ENCODE assay signal across 1 cellular context in the genomic region with DNA sequence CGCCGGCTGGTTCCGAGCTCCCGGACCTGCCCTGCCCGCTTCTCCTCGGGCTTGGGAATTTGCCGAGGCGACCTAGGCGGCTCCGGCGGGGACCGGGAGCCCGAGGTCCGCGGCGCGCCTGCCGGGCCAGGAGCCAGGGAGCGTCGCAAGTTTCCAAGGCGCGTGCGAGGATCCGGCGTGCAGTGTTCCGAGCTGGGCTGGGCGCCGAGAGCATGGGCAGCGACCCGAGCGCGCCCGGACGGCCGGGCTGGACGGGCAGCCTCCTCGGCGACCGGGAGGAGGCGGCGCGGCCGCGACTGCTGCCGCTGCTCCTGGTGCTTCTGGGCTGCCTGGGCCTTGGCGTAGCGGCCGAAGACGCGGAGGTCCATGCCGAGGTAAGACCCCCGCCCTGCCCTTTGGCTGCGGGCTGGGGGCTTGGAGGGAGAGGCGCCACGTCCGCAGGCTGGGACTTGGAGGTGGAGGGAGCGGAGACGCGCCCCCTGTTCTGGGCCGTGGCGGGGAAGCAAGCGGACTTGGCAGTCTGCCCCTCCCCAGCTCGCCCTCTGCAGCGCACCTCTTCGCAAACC.
TF ChIP-seq lines count a peak whose summit lies in the region.

No MANE protein-coding gene starts in this region.

TF ChIP-seq in HepG2, 621 proteins besides CTCF, POLR2A, EP300 and RAD21 (continued from another document and continues in another):
- TF ChIP-seq, protein P1, sequence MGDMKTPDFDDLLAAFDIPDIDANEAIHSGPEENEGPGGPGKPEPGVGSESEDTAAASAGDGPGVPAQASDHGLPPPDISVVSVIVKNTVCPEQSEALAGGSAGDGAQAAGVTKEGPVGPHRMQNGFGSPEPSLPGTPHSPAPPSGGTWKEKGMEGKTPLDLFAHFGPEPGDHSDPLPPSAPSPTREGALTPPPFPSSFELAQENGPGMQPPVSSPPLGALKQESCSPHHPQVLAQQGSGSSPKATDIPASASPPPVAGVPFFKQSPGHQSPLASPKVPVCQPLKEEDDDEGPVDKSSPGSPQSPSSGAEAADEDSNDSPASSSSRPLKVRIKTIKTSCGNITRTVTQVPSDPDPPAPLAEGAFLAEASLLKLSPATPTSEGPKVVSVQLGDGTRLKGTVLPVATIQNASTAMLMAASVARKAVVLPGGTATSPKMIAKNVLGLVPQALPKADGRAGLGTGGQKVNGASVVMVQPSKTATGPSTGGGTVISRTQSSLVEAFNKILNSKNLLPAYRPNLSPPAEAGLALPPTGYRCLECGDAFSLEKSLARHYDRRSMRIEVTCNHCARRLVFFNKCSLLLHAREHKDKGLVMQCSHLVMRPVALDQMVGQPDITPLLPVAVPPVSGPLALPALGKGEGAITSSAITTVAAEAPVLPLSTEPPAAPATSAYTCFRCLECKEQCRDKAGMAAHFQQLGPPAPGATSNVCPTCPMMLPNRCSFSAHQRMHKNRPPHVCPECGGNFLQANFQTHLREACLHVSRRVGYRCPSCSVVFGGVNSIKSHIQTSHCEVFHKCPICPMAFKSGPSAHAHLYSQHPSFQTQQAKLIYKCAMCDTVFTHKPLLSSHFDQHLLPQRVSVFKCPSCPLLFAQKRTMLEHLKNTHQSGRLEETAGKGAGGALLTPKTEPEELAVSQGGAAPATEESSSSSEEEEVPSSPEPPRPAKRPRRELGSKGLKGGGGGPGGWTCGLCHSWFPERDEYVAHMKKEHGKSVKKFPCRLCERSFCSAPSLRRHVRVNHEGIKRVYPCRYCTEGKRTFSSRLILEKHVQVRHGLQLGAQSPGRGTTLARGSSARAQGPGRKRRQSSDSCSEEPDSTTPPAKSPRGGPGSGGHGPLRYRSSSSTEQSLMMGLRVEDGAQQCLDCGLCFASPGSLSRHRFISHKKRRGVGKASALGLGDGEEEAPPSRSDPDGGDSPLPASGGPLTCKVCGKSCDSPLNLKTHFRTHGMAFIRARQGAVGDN (CRISPR knock-in tag; IDR thresholded peaks at IDR 0.05): peak; percentile 48; the same call in 1 of the 2 replicates
- TF ChIP-seq TOPORS (CRISPR knock-in tag; IDR thresholded peaks at IDR 0.05) (peak; percentile 27; the same call in 1 of the 2 replicates), ZNF274 (CRISPR knock-in tag; IDR thresholded peaks at IDR 0.05) (0 out of 2 replicates have a peak, but pooled peaks have one; percentile 18), MYNN (CRISPR knock-in tag; IDR thresholded peaks at IDR 0.05; ENCODE audit: low read depth) (no peak), ZNF556 (CRISPR knock-in tag; IDR thresholded peaks at IDR 0.05; ENCODE audit: borderline replicate concordance) (peak; percentile 45; the same call in 1 of the 2 replicates), FOXO1 (CRISPR knock-in tag; IDR thresholded peaks at IDR 0.05) (0 out of 2 replicates have a peak, but pooled peaks have one; percentile 11), ZNF619 (CRISPR knock-in tag; IDR thresholded peaks at IDR 0.05) (0 out of 2 replicates have a peak, but pooled peaks have one; percentile 50), ZMAT3 (CRISPR knock-in tag; conservative IDR thresholded peaks at IDR 0.05) (0 out of 2 replicates have a peak, but pooled peaks have one; percentile 5), ELF3 (CRISPR knock-in tag; IDR thresholded peaks at IDR 0.05) (0 out of 2 replicates have a peak, but pooled peaks have one; percentile 1), ZFX (CRISPR knock-in tag; IDR thresholded peaks at IDR 0.05; ENCODE audit: low read depth) (peak; percentile 68), ARNTL (CRISPR knock-in tag; IDR thresholded peaks at IDR 0.05) (0 out of 2 replicates have a peak, but pooled peaks have one; percentile 26), FIP1L1 (IDR thresholded peaks at IDR 0.05; ENCODE audit: borderline replicate concordance, insufficient read depth, low read depth, low read length) (no peak), ZNF367 (CRISPR knock-in tag; IDR thresholded peaks at IDR 0.05; ENCODE audit: borderline replicate concordance) (no peak), CCDC6 (CRISPR knock-in tag; IDR thresholded peaks at IDR 0.05) (no peak), BORCS8-MEF2B (CRISPR knock-in tag; IDR thresholded peaks at IDR 0.05) (peak; percentile 56; the same call in 1 of the 2 replicates), ZNF24 (IDR thresholded peaks at IDR 0.05) (no peak), TMF1 (CRISPR knock-in tag; IDR thresholded peaks at IDR 0.05; ENCODE audit: low read depth) (peak; percentile 56), TBX3 (IDR thresholded peaks at IDR 0.05; ENCODE audit: borderline replicate concordance) (no peak), KDM5B (CRISPR knock-in tag; IDR thresholded peaks at IDR 0.05; ENCODE audit: borderline replicate concordance) (peak; percentile 12; the same call in 1 of the 2 replicates), ZNF44 (CRISPR knock-in tag; IDR thresholded peaks at IDR 0.05) (no peak), ZNF703 (CRISPR knock-in tag; IDR thresholded peaks at IDR 0.05; ENCODE audit: borderline replicate concordance) (0 out of 2 replicates have a peak, but pooled peaks have one; percentile 14), KLF6 (CRISPR knock-in tag; IDR thresholded peaks at IDR 0.05) (peak; percentile 30; the same call in 1 of the 2 replicates), CHCHD3 (CRISPR knock-in tag; IDR thresholded peaks at IDR 0.05) (peak; percentile 39; the same call in 1 of the 2 replicates), HMGA1 (CRISPR knock-in tag; conservative IDR thresholded peaks at IDR 0.05) (no peak), JDP2 (CRISPR knock-in tag; IDR thresholded peaks at IDR 0.05; ENCODE audit: borderline replicate concordance) (0 out of 2 replicates have a peak, but pooled peaks have one; percentile 2), NCOA1 (CRISPR knock-in tag; IDR thresholded peaks at IDR 0.05) (no peak)
- TF ChIP-seq, protein P2, sequence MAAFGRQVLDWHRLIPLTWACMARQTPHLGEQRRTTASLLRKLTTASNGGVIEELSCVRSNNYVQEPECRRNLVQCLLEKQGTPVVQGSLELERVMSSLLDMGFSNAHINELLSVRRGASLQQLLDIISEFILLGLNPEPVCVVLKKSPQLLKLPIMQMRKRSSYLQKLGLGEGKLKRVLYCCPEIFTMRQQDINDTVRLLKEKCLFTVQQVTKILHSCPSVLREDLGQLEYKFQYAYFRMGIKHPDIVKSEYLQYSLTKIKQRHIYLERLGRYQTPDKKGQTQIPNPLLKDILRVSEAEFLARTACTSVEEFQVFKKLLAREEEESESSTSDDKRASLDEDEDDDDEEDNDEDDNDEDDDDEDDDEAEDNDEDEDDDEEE (CRISPR knock-in tag; IDR thresholded peaks at IDR 0.05): 0 out of 2 replicates have a peak, but pooled peaks have one; percentile 12
- TF ChIP-seq, protein P3, sequence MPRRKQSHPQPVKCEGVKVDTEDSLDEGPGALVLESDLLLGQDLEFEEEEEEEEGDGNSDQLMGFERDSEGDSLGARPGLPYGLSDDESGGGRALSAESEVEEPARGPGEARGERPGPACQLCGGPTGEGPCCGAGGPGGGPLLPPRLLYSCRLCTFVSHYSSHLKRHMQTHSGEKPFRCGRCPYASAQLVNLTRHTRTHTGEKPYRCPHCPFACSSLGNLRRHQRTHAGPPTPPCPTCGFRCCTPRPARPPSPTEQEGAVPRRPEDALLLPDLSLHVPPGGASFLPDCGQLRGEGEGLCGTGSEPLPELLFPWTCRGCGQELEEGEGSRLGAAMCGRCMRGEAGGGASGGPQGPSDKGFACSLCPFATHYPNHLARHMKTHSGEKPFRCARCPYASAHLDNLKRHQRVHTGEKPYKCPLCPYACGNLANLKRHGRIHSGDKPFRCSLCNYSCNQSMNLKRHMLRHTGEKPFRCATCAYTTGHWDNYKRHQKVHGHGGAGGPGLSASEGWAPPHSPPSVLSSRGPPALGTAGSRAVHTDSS (CRISPR knock-in tag; conservative IDR thresholded peaks at IDR 0.05): peak; percentile 36; the same call in 1 of the 2 replicates
- TF ChIP-seq, protein P4, sequence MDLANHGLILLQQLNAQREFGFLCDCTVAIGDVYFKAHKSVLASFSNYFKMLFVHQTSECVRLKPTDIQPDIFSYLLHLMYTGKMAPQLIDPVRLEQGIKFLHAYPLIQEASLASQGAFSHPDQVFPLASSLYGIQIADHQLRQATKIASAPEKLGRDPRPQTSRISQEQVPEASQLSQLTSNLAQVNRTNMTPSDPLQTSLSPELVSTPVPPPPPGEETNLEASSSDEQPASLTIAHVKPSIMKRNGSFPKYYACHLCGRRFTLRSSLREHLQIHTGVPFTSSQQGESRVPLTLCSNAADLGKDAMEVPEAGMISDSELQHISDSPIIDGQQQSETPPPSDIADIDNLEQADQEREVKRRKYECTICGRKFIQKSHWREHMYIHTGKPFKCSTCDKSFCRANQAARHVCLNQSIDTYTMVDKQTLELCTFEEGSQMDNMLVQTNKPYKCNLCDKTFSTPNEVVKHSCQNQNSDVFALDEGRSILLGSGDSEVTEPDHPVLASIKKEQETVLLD (CRISPR knock-in tag; IDR thresholded peaks at IDR 0.05; ENCODE audit: low read depth): no peak
- TF ChIP-seq, protein P5, sequence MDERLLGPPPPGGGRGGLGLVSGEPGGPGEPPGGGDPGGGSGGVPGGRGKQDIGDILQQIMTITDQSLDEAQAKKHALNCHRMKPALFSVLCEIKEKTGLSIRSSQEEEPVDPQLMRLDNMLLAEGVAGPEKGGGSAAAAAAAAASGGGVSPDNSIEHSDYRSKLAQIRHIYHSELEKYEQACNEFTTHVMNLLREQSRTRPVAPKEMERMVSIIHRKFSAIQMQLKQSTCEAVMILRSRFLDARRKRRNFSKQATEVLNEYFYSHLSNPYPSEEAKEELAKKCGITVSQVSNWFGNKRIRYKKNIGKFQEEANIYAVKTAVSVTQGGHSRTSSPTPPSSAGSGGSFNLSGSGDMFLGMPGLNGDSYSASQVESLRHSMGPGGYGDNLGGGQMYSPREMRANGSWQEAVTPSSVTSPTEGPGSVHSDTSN (CRISPR knock-in tag; IDR thresholded peaks at IDR 0.05): no peak
- TF ChIP-seq, protein P6, sequence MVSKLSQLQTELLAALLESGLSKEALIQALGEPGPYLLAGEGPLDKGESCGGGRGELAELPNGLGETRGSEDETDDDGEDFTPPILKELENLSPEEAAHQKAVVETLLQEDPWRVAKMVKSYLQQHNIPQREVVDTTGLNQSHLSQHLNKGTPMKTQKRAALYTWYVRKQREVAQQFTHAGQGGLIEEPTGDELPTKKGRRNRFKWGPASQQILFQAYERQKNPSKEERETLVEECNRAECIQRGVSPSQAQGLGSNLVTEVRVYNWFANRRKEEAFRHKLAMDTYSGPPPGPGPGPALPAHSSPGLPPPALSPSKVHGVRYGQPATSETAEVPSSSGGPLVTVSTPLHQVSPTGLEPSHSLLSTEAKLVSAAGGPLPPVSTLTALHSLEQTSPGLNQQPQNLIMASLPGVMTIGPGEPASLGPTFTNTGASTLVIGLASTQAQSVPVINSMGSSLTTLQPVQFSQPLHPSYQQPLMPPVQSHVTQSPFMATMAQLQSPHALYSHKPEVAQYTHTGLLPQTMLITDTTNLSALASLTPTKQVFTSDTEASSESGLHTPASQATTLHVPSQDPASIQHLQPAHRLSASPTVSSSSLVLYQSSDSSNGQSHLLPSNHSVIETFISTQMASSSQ (IDR thresholded peaks at IDR 0.05; ENCODE audit: low read depth): no peak
- TF ChIP-seq, protein P6 (CRISPR knock-in tag; IDR thresholded peaks at IDR 0.05; ENCODE audit: borderline replicate concordance): 0 out of 2 replicates have a peak, but pooled peaks have one; percentile 13
